In genomic region chr11:122796128-122796717, GRCh38 we compare ENCODE assay signal across 2 cellular contexts.
TF ChIP-seq lines count a peak whose summit lies in the region.

No MANE protein-coding gene starts in this region.

TF ChIP-seq in IMR-90, 13 proteins besides CTCF, POLR2A, EP300 and RAD21:
- TF ChIP-seq FOS (IDR thresholded peaks at IDR 0.05; ENCODE audit: low read depth, low read length) (no peak), CEBPB (IDR thresholded peaks at IDR 0.05; ENCODE audit: low read depth, low read length) (no peak), SMC3 (IDR thresholded peaks at IDR 0.05; ENCODE audit: low read depth, low read length) (peak; percentile 45), USF2 (IDR thresholded peaks at IDR 0.05; ENCODE audit: low read depth, low read length) (no peak)

TF ChIP-seq in HepG2, 621 proteins besides CTCF, POLR2A, EP300 and RAD21 (continued from another document):
- no peak for TF ChIP-seq NKX3-1 (CRISPR knock-in tag; IDR thresholded peaks at IDR 0.05)
- peak; percentile 38; the same call in 1 of the 2 replicates for TF ChIP-seq SMC3 (IDR thresholded peaks at IDR 0.05; ENCODE audit: low read length)
- TF ChIP-seq ZNF253 (CRISPR knock-in tag; IDR thresholded peaks at IDR 0.05; ENCODE audit: borderline replicate concordance), result no peak
- TF ChIP-seq ZNF607 (CRISPR knock-in tag; IDR thresholded peaks at IDR 0.05; ENCODE audit: borderline replicate concordance), result no peak
- no peak for TF ChIP-seq THAP9 (CRISPR knock-in tag; IDR thresholded peaks at IDR 0.05; ENCODE audit: borderline replicate concordance)
- TF ChIP-seq ARNT2 (CRISPR knock-in tag; IDR thresholded peaks at IDR 0.05; ENCODE audit: low read depth), result no peak
- peak; percentile 44 for TF ChIP-seq STAG1 (CRISPR knock-in tag; IDR thresholded peaks at IDR 0.05)
- no peak for TF ChIP-seq ZNF441 (CRISPR knock-in tag; IDR thresholded peaks at IDR 0.05; ENCODE audit: borderline replicate concordance)
- no peak for TF ChIP-seq ZNF382 (CRISPR knock-in tag; IDR thresholded peaks at IDR 0.05; ENCODE audit: borderline replicate concordance)
